ENCODE assay signal across 1 cellular context in the genomic region with DNA sequence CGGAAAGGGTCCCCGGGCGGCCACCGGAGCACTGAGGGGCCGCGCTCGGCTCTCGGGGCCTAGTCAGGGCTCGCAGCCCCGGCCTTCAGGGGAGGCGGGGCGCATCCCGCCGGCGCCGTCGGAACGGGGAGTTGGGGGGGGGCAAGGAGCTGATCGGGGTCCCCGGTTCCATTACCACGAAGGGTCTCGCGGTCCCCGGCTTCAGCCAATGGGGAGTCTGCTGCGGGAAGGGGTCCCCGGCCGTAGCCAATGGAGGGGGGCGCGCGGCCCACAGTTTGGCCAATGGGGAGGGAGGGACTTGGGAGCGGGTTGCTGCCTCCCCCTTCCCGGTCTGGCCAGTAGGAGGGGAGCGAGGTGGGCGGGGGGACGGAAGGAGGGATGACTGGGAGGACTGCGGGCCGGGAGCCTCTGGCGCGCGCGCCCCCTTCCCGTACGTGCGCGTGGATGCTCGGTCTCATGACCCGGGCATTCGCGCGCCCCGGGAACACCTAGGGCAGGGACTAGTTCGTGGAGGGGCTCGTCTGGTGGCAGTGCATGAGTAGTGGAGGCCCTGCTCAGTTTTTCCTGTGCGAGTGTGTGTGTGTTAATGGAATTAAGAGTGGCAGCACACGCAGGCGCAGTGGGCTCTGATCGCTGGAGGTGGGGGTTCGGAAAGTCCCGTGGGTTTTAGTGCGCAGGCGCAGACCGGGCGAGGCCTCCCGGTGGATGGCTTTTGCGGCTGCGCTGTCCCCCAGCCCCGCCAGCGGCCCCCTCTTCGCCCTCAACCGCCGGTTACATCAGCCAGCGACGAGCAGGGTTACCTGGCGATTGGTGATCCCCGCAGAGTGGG.
TF ChIP-seq lines count a peak whose summit lies in the region.

No MANE protein-coding gene starts in this region.

TF ChIP-seq in HepG2, 621 proteins besides CTCF, POLR2A, EP300 and RAD21 (continued from another document and continues in another):
- TF ChIP-seq MAFK (conservative IDR thresholded peaks at IDR 0.05 in 1 of 2, IDR thresholded peaks at IDR 0.05 in 1 of 2; ENCODE audit: low read length in 2 of 2) (no peak), ZNF225 (CRISPR knock-in tag; IDR thresholded peaks at IDR 0.05) (peak; percentile 40; the same call in 1 of the 2 replicates), ZNF749 (CRISPR knock-in tag; IDR thresholded peaks at IDR 0.05; ENCODE audit: borderline replicate concordance) (peak; percentile 3; the same call in 1 of the 2 replicates), HNRNPL (IDR thresholded peaks at IDR 0.05; ENCODE audit: low read depth, low read length) (peak; percentile 42; the same call in 1 of the 2 replicates), ZNF703 (CRISPR knock-in tag; IDR thresholded peaks at IDR 0.05; ENCODE audit: borderline replicate concordance) (no peak), HCFC1 (IDR thresholded peaks at IDR 0.05; ENCODE audit: low read depth, low read length) (peak; percentile 23; the same call in 1 of the 2 replicates), ZNF782 (CRISPR knock-in tag; IDR thresholded peaks at IDR 0.05; ENCODE audit: borderline replicate concordance) (peak; percentile 34; the same call in 1 of the 2 replicates), FOXO1 (CRISPR knock-in tag; IDR thresholded peaks at IDR 0.05) (no peak), ZC3H4 (CRISPR knock-in tag; IDR thresholded peaks at IDR 0.05; ENCODE audit: borderline replicate concordance) (peak; percentile 76; the same call in 1 of the 2 replicates), SMYD3 (CRISPR knock-in tag; IDR thresholded peaks at IDR 0.05) (peak; percentile 4; the same call in 1 of the 2 replicates), ZNF33A (CRISPR knock-in tag; IDR thresholded peaks at IDR 0.05; ENCODE audit: borderline replicate concordance) (no peak), KLF13 (CRISPR knock-in tag; IDR thresholded peaks at IDR 0.05) (no peak), ZNF3 (CRISPR knock-in tag; IDR thresholded peaks at IDR 0.05) (no peak), FOXA3 (CRISPR knock-in tag; IDR thresholded peaks at IDR 0.05) (peak; percentile 58), KMT2B (CRISPR knock-in tag; IDR thresholded peaks at IDR 0.05) (peak; percentile 86), ZNF629 (CRISPR knock-in tag; conservative IDR thresholded peaks at IDR 0.05) (no peak; the same call in 1 of the 2 replicates), SMC3 (IDR thresholded peaks at IDR 0.05; ENCODE audit: low read length) (no peak), CENPX (CRISPR knock-in tag; IDR thresholded peaks at IDR 0.05) (no peak), POLR2G (IDR thresholded peaks at IDR 0.05; ENCODE audit: low read depth, low read length) (peak; percentile 65), SOX5 (CRISPR knock-in tag; IDR thresholded peaks at IDR 0.05; ENCODE audit: borderline replicate concordance) (no peak), ZNF260 (CRISPR knock-in tag; IDR thresholded peaks at IDR 0.05; ENCODE audit: borderline replicate concordance, low read depth) (no peak), SMAD9 (CRISPR knock-in tag; IDR thresholded peaks at IDR 0.05) (no peak), RXRB (CRISPR knock-in tag; IDR thresholded peaks at IDR 0.05; ENCODE audit: borderline replicate concordance) (peak; percentile 43; the same call in 1 of the 2 replicates), ZNF552 (CRISPR knock-in tag; IDR thresholded peaks at IDR 0.05; ENCODE audit: borderline replicate concordance) (no peak; the same call in 1 of the 2 replicates), ZNF10 (CRISPR knock-in tag; IDR thresholded peaks at IDR 0.05; ENCODE audit: borderline replicate concordance, low read depth) (no peak), CENPT (CRISPR knock-in tag; IDR thresholded peaks at IDR 0.05; ENCODE audit: low read depth) (no peak), TBX3 (IDR thresholded peaks at IDR 0.05; ENCODE audit: borderline replicate concordance) (peak; percentile 54; the same call in 1 of the 2 replicates), TOPORS (CRISPR knock-in tag; IDR thresholded peaks at IDR 0.05) (no peak), CBFB (CRISPR knock-in tag; IDR thresholded peaks at IDR 0.05) (no peak; the same call in 1 of the 2 replicates), ZNF761 (CRISPR knock-in tag; conservative IDR thresholded peaks at IDR 0.05) (peak; percentile 74; the same call in 1 of the 2 replicates), ZNF607 (CRISPR knock-in tag; IDR thresholded peaks at IDR 0.05; ENCODE audit: borderline replicate concordance) (peak; percentile 78; the same call in 1 of the 2 replicates), MXI1 (IDR thresholded peaks at IDR 0.05; ENCODE audit: borderline replicate concordance, low read depth, low read length) (peak; percentile 69; the same call in 1 of the 3 replicates), ZNF496 (CRISPR knock-in tag; IDR thresholded peaks at IDR 0.05; ENCODE audit: insufficient replicate concordance) (no peak), NFE2 (CRISPR knock-in tag; IDR thresholded peaks at IDR 0.05) (no peak), SPEN (CRISPR knock-in tag; IDR thresholded peaks at IDR 0.05; ENCODE audit: low read depth) (no peak; the same call in 1 of the 2 replicates), ZNF232 (CRISPR knock-in tag; IDR thresholded peaks at IDR 0.05; ENCODE audit: borderline replicate concordance) (peak; percentile 79; the same call in 1 of the 2 replicates), HOXD1 (CRISPR knock-in tag; IDR thresholded peaks at IDR 0.05) (peak; percentile 67; the same call in 1 of the 2 replicates), PLRG1 (conservative IDR thresholded peaks at IDR 0.05) (no peak), NR2F2 (IDR thresholded peaks at IDR 0.05; ENCODE audit: borderline replicate concordance, low read depth) (no peak; the same call in 1 of the 2 replicates), NCOA1 (CRISPR knock-in tag; IDR thresholded peaks at IDR 0.05) (peak; percentile 39; the same call in 1 of the 2 replicates), NCOA5 (CRISPR knock-in tag; IDR thresholded peaks at IDR 0.05) (no peak), ZFY (CRISPR knock-in tag; IDR thresholded peaks at IDR 0.05) (peak; percentile 86), GPN1 (CRISPR knock-in tag; IDR thresholded peaks at IDR 0.05; ENCODE audit: borderline replicate concordance) (no peak), ETV5 (CRISPR knock-in tag; IDR thresholded peaks at IDR 0.05; ENCODE audit: borderline replicate concordance) (peak; percentile 67; the same call in 1 of the 2 replicates), ZNF550 (CRISPR knock-in tag; IDR thresholded peaks at IDR 0.05; ENCODE audit: borderline replicate concordance) (no peak), BRD4 (CRISPR knock-in tag; IDR thresholded peaks at IDR 0.05) (peak; percentile 81; the same call in 1 of the 2 replicates), SP5 (CRISPR knock-in tag; IDR thresholded peaks at IDR 0.05; ENCODE audit: borderline replicate concordance, low read depth) (peak; percentile 33; the same call in 1 of the 2 replicates), ISX (CRISPR knock-in tag; conservative IDR thresholded peaks at IDR 0.05) (0 out of 2 replicates have a peak, but pooled peaks have one; percentile 44), ZKSCAN1 (IDR thresholded peaks at IDR 0.05; ENCODE audit: low read length) (no peak), MIER3 (CRISPR knock-in tag; IDR thresholded peaks at IDR 0.05; ENCODE audit: borderline replicate concordance) (peak; percentile 53; the same call in 1 of the 2 replicates)
- TF ChIP-seq, protein P1, sequence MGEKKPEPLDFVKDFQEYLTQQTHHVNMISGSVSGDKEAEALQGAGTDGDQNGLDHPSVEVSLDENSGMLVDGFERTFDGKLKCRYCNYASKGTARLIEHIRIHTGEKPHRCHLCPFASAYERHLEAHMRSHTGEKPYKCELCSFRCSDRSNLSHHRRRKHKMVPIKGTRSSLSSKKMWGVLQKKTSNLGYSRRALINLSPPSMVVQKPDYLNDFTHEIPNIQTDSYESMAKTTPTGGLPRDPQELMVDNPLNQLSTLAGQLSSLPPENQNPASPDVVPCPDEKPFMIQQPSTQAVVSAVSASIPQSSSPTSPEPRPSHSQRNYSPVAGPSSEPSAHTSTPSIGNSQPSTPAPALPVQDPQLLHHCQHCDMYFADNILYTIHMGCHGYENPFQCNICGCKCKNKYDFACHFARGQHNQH (CRISPR knock-in tag; IDR thresholded peaks at IDR 0.05): peak; percentile 59
- TF ChIP-seq, protein P2, sequence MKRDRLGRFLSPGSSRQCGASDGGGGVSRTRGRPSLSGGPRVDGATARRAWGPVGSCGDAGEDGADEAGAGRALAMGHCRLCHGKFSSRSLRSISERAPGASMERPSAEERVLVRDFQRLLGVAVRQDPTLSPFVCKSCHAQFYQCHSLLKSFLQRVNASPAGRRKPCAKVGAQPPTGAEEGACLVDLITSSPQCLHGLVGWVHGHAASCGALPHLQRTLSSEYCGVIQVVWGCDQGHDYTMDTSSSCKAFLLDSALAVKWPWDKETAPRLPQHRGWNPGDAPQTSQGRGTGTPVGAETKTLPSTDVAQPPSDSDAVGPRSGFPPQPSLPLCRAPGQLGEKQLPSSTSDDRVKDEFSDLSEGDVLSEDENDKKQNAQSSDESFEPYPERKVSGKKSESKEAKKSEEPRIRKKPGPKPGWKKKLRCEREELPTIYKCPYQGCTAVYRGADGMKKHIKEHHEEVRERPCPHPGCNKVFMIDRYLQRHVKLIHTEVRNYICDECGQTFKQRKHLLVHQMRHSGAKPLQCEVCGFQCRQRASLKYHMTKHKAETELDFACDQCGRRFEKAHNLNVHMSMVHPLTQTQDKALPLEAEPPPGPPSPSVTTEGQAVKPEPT (CRISPR knock-in tag; IDR thresholded peaks at IDR 0.05; ENCODE audit: low read depth): no peak
- TF ChIP-seq, protein P3, sequence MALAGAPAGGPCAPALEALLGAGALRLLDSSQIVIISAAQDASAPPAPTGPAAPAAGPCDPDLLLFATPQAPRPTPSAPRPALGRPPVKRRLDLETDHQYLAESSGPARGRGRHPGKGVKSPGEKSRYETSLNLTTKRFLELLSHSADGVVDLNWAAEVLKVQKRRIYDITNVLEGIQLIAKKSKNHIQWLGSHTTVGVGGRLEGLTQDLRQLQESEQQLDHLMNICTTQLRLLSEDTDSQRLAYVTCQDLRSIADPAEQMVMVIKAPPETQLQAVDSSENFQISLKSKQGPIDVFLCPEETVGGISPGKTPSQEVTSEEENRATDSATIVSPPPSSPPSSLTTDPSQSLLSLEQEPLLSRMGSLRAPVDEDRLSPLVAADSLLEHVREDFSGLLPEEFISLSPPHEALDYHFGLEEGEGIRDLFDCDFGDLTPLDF (CRISPR knock-in tag; IDR thresholded peaks at IDR 0.05): peak; percentile 55; the same call in 1 of the 2 replicates
- TF ChIP-seq, protein P4, sequence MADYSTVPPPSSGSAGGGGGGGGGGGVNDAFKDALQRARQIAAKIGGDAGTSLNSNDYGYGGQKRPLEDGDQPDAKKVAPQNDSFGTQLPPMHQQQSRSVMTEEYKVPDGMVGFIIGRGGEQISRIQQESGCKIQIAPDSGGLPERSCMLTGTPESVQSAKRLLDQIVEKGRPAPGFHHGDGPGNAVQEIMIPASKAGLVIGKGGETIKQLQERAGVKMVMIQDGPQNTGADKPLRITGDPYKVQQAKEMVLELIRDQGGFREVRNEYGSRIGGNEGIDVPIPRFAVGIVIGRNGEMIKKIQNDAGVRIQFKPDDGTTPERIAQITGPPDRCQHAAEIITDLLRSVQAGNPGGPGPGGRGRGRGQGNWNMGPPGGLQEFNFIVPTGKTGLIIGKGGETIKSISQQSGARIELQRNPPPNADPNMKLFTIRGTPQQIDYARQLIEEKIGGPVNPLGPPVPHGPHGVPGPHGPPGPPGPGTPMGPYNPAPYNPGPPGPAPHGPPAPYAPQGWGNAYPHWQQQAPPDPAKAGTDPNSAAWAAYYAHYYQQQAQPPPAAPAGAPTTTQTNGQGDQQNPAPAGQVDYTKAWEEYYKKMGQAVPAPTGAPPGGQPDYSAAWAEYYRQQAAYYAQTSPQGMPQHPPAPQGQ (CRISPR knock-in tag; IDR thresholded peaks at IDR 0.05; ENCODE audit: borderline replicate concordance): no peak; the same call in 1 of the 2 replicates
- TF ChIP-seq, protein P5, sequence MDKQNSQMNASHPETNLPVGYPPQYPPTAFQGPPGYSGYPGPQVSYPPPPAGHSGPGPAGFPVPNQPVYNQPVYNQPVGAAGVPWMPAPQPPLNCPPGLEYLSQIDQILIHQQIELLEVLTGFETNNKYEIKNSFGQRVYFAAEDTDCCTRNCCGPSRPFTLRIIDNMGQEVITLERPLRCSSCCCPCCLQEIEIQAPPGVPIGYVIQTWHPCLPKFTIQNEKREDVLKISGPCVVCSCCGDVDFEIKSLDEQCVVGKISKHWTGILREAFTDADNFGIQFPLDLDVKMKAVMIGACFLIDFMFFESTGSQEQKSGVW (CRISPR knock-in tag; IDR thresholded peaks at IDR 0.05; ENCODE audit: borderline replicate concordance): no peak
- TF ChIP-seq, protein P6, sequence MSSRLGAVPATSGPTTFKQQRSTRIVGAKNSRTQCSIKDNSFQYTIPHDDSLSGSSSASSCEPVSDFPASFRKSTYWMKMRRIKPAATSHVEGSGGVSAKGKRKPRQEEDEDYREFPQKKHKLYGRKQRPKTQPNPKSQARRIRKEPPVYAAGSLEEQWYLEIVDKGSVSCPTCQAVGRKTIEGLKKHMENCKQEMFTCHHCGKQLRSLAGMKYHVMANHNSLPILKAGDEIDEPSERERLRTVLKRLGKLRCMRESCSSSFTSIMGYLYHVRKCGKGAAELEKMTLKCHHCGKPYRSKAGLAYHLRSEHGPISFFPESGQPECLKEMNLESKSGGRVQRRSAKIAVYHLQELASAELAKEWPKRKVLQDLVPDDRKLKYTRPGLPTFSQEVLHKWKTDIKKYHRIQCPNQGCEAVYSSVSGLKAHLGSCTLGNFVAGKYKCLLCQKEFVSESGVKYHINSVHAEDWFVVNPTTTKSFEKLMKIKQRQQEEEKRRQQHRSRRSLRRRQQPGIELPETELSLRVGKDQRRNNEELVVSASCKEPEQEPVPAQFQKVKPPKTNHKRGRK (CRISPR knock-in tag; IDR thresholded peaks at IDR 0.05): no peak
- TF ChIP-seq, protein P7, sequence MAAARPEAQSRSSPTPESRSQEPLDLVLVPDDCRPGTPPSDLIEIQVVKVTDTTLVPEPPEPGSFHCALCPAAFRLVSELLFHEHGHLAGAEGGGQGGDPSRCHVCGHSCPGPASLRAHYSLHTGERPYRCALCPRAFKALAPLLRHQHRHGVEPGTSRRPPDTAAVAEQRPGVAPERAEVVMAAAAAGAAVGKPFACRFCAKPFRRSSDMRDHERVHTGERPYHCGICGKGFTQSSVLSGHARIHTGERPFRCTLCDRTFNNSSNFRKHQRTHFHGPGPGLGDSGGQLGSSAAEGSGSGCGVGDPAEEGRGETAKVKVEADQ (CRISPR knock-in tag; IDR thresholded peaks at IDR 0.05; ENCODE audit: borderline replicate concordance): peak; percentile 73; the same call in 1 of the 2 replicates
- TF ChIP-seq, protein P8, sequence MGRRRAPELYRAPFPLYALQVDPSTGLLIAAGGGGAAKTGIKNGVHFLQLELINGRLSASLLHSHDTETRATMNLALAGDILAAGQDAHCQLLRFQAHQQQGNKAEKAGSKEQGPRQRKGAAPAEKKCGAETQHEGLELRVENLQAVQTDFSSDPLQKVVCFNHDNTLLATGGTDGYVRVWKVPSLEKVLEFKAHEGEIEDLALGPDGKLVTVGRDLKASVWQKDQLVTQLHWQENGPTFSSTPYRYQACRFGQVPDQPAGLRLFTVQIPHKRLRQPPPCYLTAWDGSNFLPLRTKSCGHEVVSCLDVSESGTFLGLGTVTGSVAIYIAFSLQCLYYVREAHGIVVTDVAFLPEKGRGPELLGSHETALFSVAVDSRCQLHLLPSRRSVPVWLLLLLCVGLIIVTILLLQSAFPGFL (CRISPR knock-in tag; IDR thresholded peaks at IDR 0.05): no peak
- TF ChIP-seq, protein P9, sequence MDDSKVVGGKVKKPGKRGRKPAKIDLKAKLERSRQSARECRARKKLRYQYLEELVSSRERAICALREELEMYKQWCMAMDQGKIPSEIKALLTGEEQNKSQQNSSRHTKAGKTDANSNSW (CRISPR knock-in tag; IDR thresholded peaks at IDR 0.05; ENCODE audit: borderline replicate concordance): peak; percentile 48
